ENCODE assay signal across 27 cellular contexts in genomic region chr6:25519856-25520255, GRCh38.
"Had no signal": no experiment of that assay in that cellular context is flagged by ENCODE, and none has a peak within 500 bp of the region (broad histone marks: within the 10 kb centered on the region; RNA-seq: fewer than 3 reads in every experiment).

No MANE protein-coding gene starts in this region.

- ATAC-seq: activated T-cell treated with anti-CD3 and anti-CD28 coated beads, Interleukin-2, amount 50 U/mL, for 4 hours; activated T-helper 17 cell treated with anti-CD3 and anti-CD28 coated beads, Interleukin-2, amount 50 U/mL, for 72 hours; body of pancreas; effector memory CD8-positive, alpha-beta T cell; heart right ventricle; left lobe of liver; lower lobe of right lung; right lobe of liver; stimulated activated effector memory CD8-positive, alpha-beta T cell treated with anti-CD3 and anti-CD28 coated beads, Interleukin-12 subunit alpha, Interleukin-12 subunit beta, amount 100 ng/mL, for 72 hours; T-helper 17 cell had no signal

- H3K9me3 Mint-ChIP-seq: activated CD4-positive, alpha-beta memory T cell treated with anti-CD3 and anti-CD28 coated beads, Interleukin-2, amount 10 ng/mL, durations not matched to agents 7 days and 5 days; activated CD4-positive, alpha-beta T cell treated with anti-CD3 and anti-CD28 coated beads, Interleukin-2, amount 10 ng/mL, durations not matched to agents 24 days and 14 days; activated T-cell treated with anti-CD3 and anti-CD28 coated beads, Interleukin-2, amount 50 U/mL, for 4 hours; activated T-helper 17 cell treated with anti-CD3 and anti-CD28 coated beads, Interleukin-2, amount 50 U/mL, for 72 hours; effector memory CD8-positive, alpha-beta T cell; nephron; stimulated activated effector memory CD8-positive, alpha-beta T cell treated with anti-CD3 and anti-CD28 coated beads, Interleukin-12 subunit alpha, Interleukin-12 subunit beta, amount 100 ng/mL, for 72 hours; stimulated activated naive CD8-positive, alpha-beta T cell treated with anti-CD3 and anti-CD28 coated beads, Interleukin-15, Interleukin-2, amounts not matched to agents 100 ng/mL and 50 ng/mL, for 24 hours; type B pancreatic cell had no signal

- H3K4me3 ChIP-seq: body of pancreas, heart right ventricle, lower lobe of right lung, right lobe of liver, skin epidermis, uterus had no signal

- H3K27me3 Mint-ChIP-seq: activated CD4-positive, alpha-beta memory T cell treated with anti-CD3 and anti-CD28 coated beads, Interleukin-2, amount 10 ng/mL, durations not matched to agents 7 days and 5 days; activated CD4-positive, alpha-beta T cell treated with anti-CD3 and anti-CD28 coated beads, Interleukin-2, amount 10 ng/mL, durations not matched to agents 24 days and 14 days; activated T-helper 17 cell treated with anti-CD3 and anti-CD28 coated beads, Interleukin-2, amount 50 U/mL, for 72 hours; stimulated activated naive CD8-positive, alpha-beta T cell treated with anti-CD3 and anti-CD28 coated beads, Interleukin-15, Interleukin-2, amounts not matched to agents 100 ng/mL and 50 ng/mL, for 24 hours; type B pancreatic cell had no signal

- DNase-seq: activated CD4-positive, alpha-beta memory T cell treated with anti-CD3 and anti-CD28 coated beads, Interleukin-2, amount 10 ng/mL, durations not matched to agents 7 days and 5 days; activated CD4-positive, alpha-beta T cell treated with anti-CD3 and anti-CD28 coated beads, Interleukin-2, amount 10 ng/mL, durations not matched to agents 24 days and 14 days; activated CD4-positive, CD25-positive, alpha-beta regulatory T cell treated with anti-CD3 and anti-CD28 coated beads, Interleukin-2, amount 50 U/mL, for 72 hours; activated gamma-delta T cell treated with Interleukin-2 at 50 U/mL for 16 hours; activated naive CD4-positive, alpha-beta T cell treated with anti-CD3 and anti-CD28 coated beads, Interleukin-2, amount 50 U/mL, for 16 hours; activated T-cell treated with anti-CD3 and anti-CD28 coated beads, Interleukin-2, amount 50 U/mL, for 4 hours; amygdala; body of pancreas; cortex of kidney; effector memory CD8-positive, alpha-beta T cell; foreskin fibroblast; heart right ventricle; lower lobe of right lung; mesenchymal stem cell; posterior cingulate gyrus; right lobe of liver; stimulated activated CD4-positive, alpha-beta T cell treated with anti-CD3 and anti-CD28 coated beads, Interleukin-4, amount 100 ng/mL, for 24 hours; substantia nigra; T-helper 17 cell; uterus had no signal

- H3K36me3 Mint-ChIP-seq: stimulated activated effector memory CD8-positive, alpha-beta T cell treated with anti-CD3 and anti-CD28 coated beads, Interleukin-12 subunit alpha, Interleukin-12 subunit beta, amount 100 ng/mL, for 72 hours had no signal

- H3K4me3 Mint-ChIP-seq: activated CD4-positive, alpha-beta memory T cell treated with anti-CD3 and anti-CD28 coated beads, Interleukin-2, amount 10 ng/mL, durations not matched to agents 7 days and 5 days; activated CD4-positive, alpha-beta T cell treated with anti-CD3 and anti-CD28 coated beads, Interleukin-2, amount 10 ng/mL, durations not matched to agents 24 days and 14 days; activated T-cell treated with anti-CD3 and anti-CD28 coated beads, Interleukin-2, amount 50 U/mL, for 4 hours; activated T-helper 17 cell treated with anti-CD3 and anti-CD28 coated beads, Interleukin-2, amount 50 U/mL, for 72 hours; effector memory CD8-positive, alpha-beta T cell; nephron; stimulated activated effector memory CD8-positive, alpha-beta T cell treated with anti-CD3 and anti-CD28 coated beads, Interleukin-12 subunit alpha, Interleukin-12 subunit beta, amount 100 ng/mL, for 72 hours; stimulated activated naive CD8-positive, alpha-beta T cell treated with anti-CD3 and anti-CD28 coated beads, Interleukin-15, Interleukin-2, amounts not matched to agents 100 ng/mL and 50 ng/mL, for 24 hours; T-helper 17 cell; type B pancreatic cell had no signal

- H3K4me1 Mint-ChIP-seq: activated CD4-positive, alpha-beta memory T cell treated with anti-CD3 and anti-CD28 coated beads, Interleukin-2, amount 10 ng/mL, durations not matched to agents 7 days and 5 days; activated CD4-positive, alpha-beta T cell treated with anti-CD3 and anti-CD28 coated beads, Interleukin-2, amount 10 ng/mL, durations not matched to agents 24 days and 14 days; activated T-helper 17 cell treated with anti-CD3 and anti-CD28 coated beads, Interleukin-2, amount 50 U/mL, for 72 hours; stimulated activated effector memory CD8-positive, alpha-beta T cell treated with anti-CD3 and anti-CD28 coated beads, Interleukin-12 subunit alpha, Interleukin-12 subunit beta, amount 100 ng/mL, for 72 hours; T-helper 17 cell had no signal

- H3K27ac Mint-ChIP-seq: activated CD4-positive, alpha-beta memory T cell treated with anti-CD3 and anti-CD28 coated beads, Interleukin-2, amount 10 ng/mL, durations not matched to agents 7 days and 5 days; activated CD4-positive, alpha-beta T cell treated with anti-CD3 and anti-CD28 coated beads, Interleukin-2, amount 10 ng/mL, durations not matched to agents 24 days and 14 days; activated T-helper 17 cell treated with anti-CD3 and anti-CD28 coated beads, Interleukin-2, amount 50 U/mL, for 72 hours; effector memory CD8-positive, alpha-beta T cell; nephron; stimulated activated effector memory CD8-positive, alpha-beta T cell treated with anti-CD3 and anti-CD28 coated beads, Interleukin-12 subunit alpha, Interleukin-12 subunit beta, amount 100 ng/mL, for 72 hours; stimulated activated naive CD8-positive, alpha-beta T cell treated with anti-CD3 and anti-CD28 coated beads, Interleukin-15, Interleukin-2, amounts not matched to agents 100 ng/mL and 50 ng/mL, for 24 hours; T-helper 17 cell; type B pancreatic cell had no signal
